Comparison of ENCODE assay signal across 8 cellular contexts in genomic region chr2:126634273-126634861, GRCh38. TPM values are rescaled to one million over a fixed set of nuclear protein-coding genes. Genes with fewer than 3 reads are reported as not detected.
DNase-seq lines count a peak whose midpoint lies in the region; ATAC-seq, FAIRE-seq and TF ChIP-seq lines count a peak whose summit lies in the region.

No MANE protein-coding gene starts in this region.

- H3K9ac ChIP-seq in fibroblast of lung (ENCODE audit: insufficient read depth, low read length) = no peak overlapping the region

- POLR2A ChIA-PET in T-cell (lab: Charles Lee) = no interaction called here

- no peaks in the 10 kb centered on the region for H3K27me3 ChIP-seq in fibroblast of lung (ENCODE audit: control insufficient read depth, insufficient read depth, low read length)

- no peaks in the 10 kb centered on the region for H3K36me3 Mint-ChIP-seq in T-cell

- H3K79me2 ChIP-seq in fibroblast of lung (ENCODE audit: control insufficient read depth, insufficient read depth, low read length) = no peaks in the 10 kb centered on the region

- peaks cover 0 to 2% of the 10 kb centered on the region in 2 donors for H3K27me3 Mint-ChIP-seq in T-cell
- H3K27me3 Mint-ChIP-seq in stimulated activated naive CD8-positive, alpha-beta T cell treated with anti-CD3 and anti-CD28 coated beads, Interleukin-15, amount 100 ng/mL, for 72 hours = no peaks in the 10 kb centered on the region

- H4K20me1 ChIP-seq in fibroblast of lung (ENCODE audit: control insufficient read depth, extremely low read depth, insufficient read depth, low read length) = no peaks in the 10 kb centered on the region

- CTCF ChIA-PET in T-cell (lab: Charles Lee) = interaction anchor here (1.2 kb wide), 2 partner anchors 106 kb away, joined by 4 to 5 read pairs; no protein-coding TSS in a partner anchor

- H3K4me1 Mint-ChIP-seq in T-cell = peaks cover 0 to 3% (median 2%) of the 10 kb centered on the region in 3 donors
- peaks cover 5% of the 10 kb centered on the region for H3K4me1 Mint-ChIP-seq in stimulated activated naive CD8-positive, alpha-beta T cell treated with anti-CD3 and anti-CD28 coated beads, Interleukin-15, amount 100 ng/mL, for 72 hours

- peak; percentile 25 for DNase-seq in AG10803 (ENCODE audit: low read depth)
- DNase-seq in GM19239 (ENCODE audit: insufficient read length, low spot score) = no peak
- peak in 20 of 34 experiments; percentile 5 to 46 (median 24) for DNase-seq in T-cell
- DNase-seq in fibroblast of lung (ENCODE audit: low read depth in 2 of 2) = peak in 1 of 2 donors; percentile 1
- peak; percentile 13 to 26 for DNase-seq in stimulated activated naive CD8-positive, alpha-beta T cell treated with anti-CD3 and anti-CD28 coated beads, Interleukin-15, amount 100 ng/mL, for 72 hours
- DNase-seq in omental fat pad (ENCODE audit: low spot score) = no peak
- no peak for DNase-seq in SHP77 treated with DMSO at 0.1 percent for 48 hours (lab: John Stamatoyannopoulos, UW)

- ATAC-seq in T-cell (replicated peaks in 1 of 4) (peak in 2 of 4 experiments; percentile 38 to 40), HG02623 (IDR thresholded peaks at IDR 0.05; ENCODE audit: unreplicated experiment) (no peak), omental fat pad (ENCODE audit: low FRiP score) (no peak)
- ATAC-seq in stimulated activated naive CD8-positive, alpha-beta T cell treated with anti-CD3 and anti-CD28 coated beads, Interleukin-15, amount 100 ng/mL, for 72 hours = peak; percentile 52

- no peaks in the 10 kb centered on the region for H3K4me1 ChIP-seq in fibroblast of lung (ENCODE audit: control insufficient read depth, extremely low read depth, insufficient read depth, low read length)

- TF ChIP-seq CTCF in AG10803 (conservative IDR thresholded peaks at IDR 0.05; ENCODE audit: low read length) (peak; percentile 61), fibroblast of lung (conservative IDR thresholded peaks at IDR 0.05 in 1 of 2, IDR thresholded peaks at IDR 0.05 in 1 of 2; ENCODE audit: low read depth in 1 of 2, low read length in 2 of 2) (peak; percentile 36 to 55), omental fat pad (IDR thresholded peaks at IDR 0.05) (no peak)

- no peaks in the 10 kb centered on the region for H3K9me3 ChIP-seq in fibroblast of lung (ENCODE audit: control insufficient read depth, insufficient read depth, low read depth, low read length)

- H3K27ac Mint-ChIP-seq in T-cell = no peak overlapping the region
- H3K27ac Mint-ChIP-seq in stimulated activated naive CD8-positive, alpha-beta T cell treated with anti-CD3 and anti-CD28 coated beads, Interleukin-15, amount 100 ng/mL, for 72 hours = no peak overlapping the region

- H3K4me3 ChIP-seq in AG10803 (ENCODE audit: low read length) = no peak overlapping the region
- no peak overlapping the region for H3K4me3 ChIP-seq in fibroblast of lung (replicated peaks in 1 of 4; ENCODE audit: control extremely low read depth in 1 of 4, insufficient read depth in 1 of 4, low read depth in 3 of 4, low read length in 4 of 4)

- no peak overlapping the region for H3K4me2 ChIP-seq in fibroblast of lung (ENCODE audit: extremely low read depth, insufficient read depth, low read length)

- no peak overlapping the region for H3K27ac ChIP-seq in fibroblast of lung (ENCODE audit: insufficient read depth, low read length)

- H3K36me3 ChIP-seq in fibroblast of lung (ENCODE audit: control insufficient read depth, insufficient read depth, low read length) = no peaks in the 10 kb centered on the region

- FAIRE-seq in GM19239 (lab: Jason Lieb, UNC) = peak; percentile 71

- no peaks in the 10 kb centered on the region for H3K9me3 Mint-ChIP-seq in T-cell
- H3K9me3 Mint-ChIP-seq in stimulated activated naive CD8-positive, alpha-beta T cell treated with anti-CD3 and anti-CD28 coated beads, Interleukin-15, amount 100 ng/mL, for 72 hours = no peaks in the 10 kb centered on the region

- no peak overlapping the region for H2AFZ ChIP-seq in fibroblast of lung (ENCODE audit: low read length)

- no peak overlapping the region for H3K4me3 Mint-ChIP-seq in T-cell
- no peak overlapping the region for H3K4me3 Mint-ChIP-seq in stimulated activated naive CD8-positive, alpha-beta T cell treated with anti-CD3 and anti-CD28 coated beads, Interleukin-15, amount 100 ng/mL, for 72 hours

RNA-seq across cellular contexts. Expression of gene GYPC, which starts 21.6 kb away (rescaled TPM):
- 100 to 1,000 TPM; 109 to 137 (median 116) TPM for total RNA-seq in T-cell
- total RNA-seq in fibroblast of lung = 135 and 244 TPM in 2 replicates
- polyA plus RNA-seq in fibroblast of lung = 167 and 170 TPM in 2 replicates
- polyA plus RNA-seq in fibroblast of lung (2012) = 136 and 141 TPM in 2 replicates
- 236 and 284 TPM in 2 replicates for polyA minus RNA-seq in fibroblast of lung (ENCODE audit: low replicate concordance)
- total RNA-seq in omental fat pad = 100 to 1,000 TPM; 170 to 220 (median 171) TPM

Comparison
In these comparisons a context has a peak if more than half of its experiments do, and no peak if none do; other contexts are left out.
1. DNase-seq: peak in AG10803 (single experiment), T-cell (20 of 34) and stimulated activated naive CD8-positive, alpha-beta T cell treated with anti-CD3 and anti-CD28 coated beads, Interleukin-15, amount 100 ng/mL, for 72 hours (2 of 2); none in GM19239 (single experiment), omental fat pad (single experiment) and SHP77 treated with DMSO at 0.1 percent for 48 hours (single experiment).
2. CTCF ChIP-seq: peak in AG10803 (single experiment) and fibroblast of lung (2 of 2); none in omental fat pad (0 of 3).